Comparison of ENCODE assay signal across 14 cellular contexts in genomic region chr2:37149626-37150322, GRCh38. TPM values are rescaled to one million over a fixed set of nuclear protein-coding genes. Genes with fewer than 3 reads are reported as not detected.
DNase-seq lines count a peak whose midpoint lies in the region; ATAC-seq and TF ChIP-seq lines count a peak whose summit lies in the region.
"Had no signal": no experiment of that assay in that cellular context is flagged by ENCODE, and none has a peak within 500 bp of the region (broad histone marks: within the 10 kb centered on the region; RNA-seq: fewer than 3 reads in every experiment).

No MANE protein-coding gene starts in this region.

- H3K36me3 Mint-ChIP-seq in H9 (ENCODE audit: insufficient read depth in 1 of 3, low read depth in 3 of 3) (peaks cover 20 to 53% (median 53%) of the 10 kb centered on the region in 3 experiments), memory B cell (peaks cover 38% of the 10 kb centered on the region)
- peaks cover 59% of the 10 kb centered on the region for H3K36me3 Mint-ChIP-seq in activated naive CD8-positive, alpha-beta T cell treated with anti-CD3 and anti-CD28 coated beads, Interleukin-2, amount 50 U/mL, for 24 hours (ENCODE audit: low read depth)

- no peak overlapping the region for H3K4ac ChIP-seq in H9 (ENCODE audit: low read depth, low read length)

- no peaks in the 10 kb centered on the region for H3K79me2 ChIP-seq in H9 (ENCODE audit: insufficient read depth, low read length)

- no peak overlapping the region for H2BK5ac ChIP-seq in H9 (ENCODE audit: insufficient read length, low read length)

- H3K27ac Mint-ChIP-seq in H9 (peak overlapping the region in 2 of 3 experiments; percentile 6 to 32; a peak in 2 of 7 replicates), memory B cell (peak overlapping the region; percentile 78)
- peak overlapping the region; percentile 28 for H3K27ac Mint-ChIP-seq in activated naive CD8-positive, alpha-beta T cell treated with anti-CD3 and anti-CD28 coated beads, Interleukin-2, amount 50 U/mL, for 24 hours

- no peak overlapping the region for H3K23ac ChIP-seq in H9 (ENCODE audit: insufficient read length, low read depth, low read length)

- H3K4me3 Mint-ChIP-seq in H9 (no peak overlapping the region), memory B cell (no peak overlapping the region)
- peak overlapping the region; percentile 29 for H3K4me3 Mint-ChIP-seq in activated naive CD8-positive, alpha-beta T cell treated with anti-CD3 and anti-CD28 coated beads, Interleukin-2, amount 50 U/mL, for 24 hours

- H3K9me3 Mint-ChIP-seq in H9 (no peaks in the 10 kb centered on the region), memory B cell (peaks cover 3% of the 10 kb centered on the region)
- H3K9me3 Mint-ChIP-seq in activated naive CD8-positive, alpha-beta T cell treated with anti-CD3 and anti-CD28 coated beads, Interleukin-2, amount 50 U/mL, for 24 hours, result peaks cover 2% of the 10 kb centered on the region

- H3K79me1 ChIP-seq in H9 (ENCODE audit: insufficient read depth, low read depth, low read length, poor library complexity, severe bottlenecking), result peaks cover 5% of the 10 kb centered on the region

- no peak overlapping the region for H2BK12ac ChIP-seq in H9 (ENCODE audit: insufficient read length, low read depth, low read length)

- H4K91ac ChIP-seq in H9 (ENCODE audit: insufficient read length, low read depth, low read length), result no peak overlapping the region

- H3K27me3 ChIP-seq in A673 (replicated peaks; ENCODE audit: insufficient read depth, low read depth, low read length, poor library complexity), result no peaks in the 10 kb centered on the region
- H3K27me3 ChIP-seq in H9 (ENCODE audit: insufficient read depth, low read length), result no peaks in the 10 kb centered on the region
- H3K27me3 ChIP-seq in adrenal gland, result no peaks in the 10 kb centered on the region
- H3K27me3 ChIP-seq: sigmoid colon had no signal

- DNase-seq in A673 (ENCODE audit: low spot score), result peak; percentile 22
- no peak for DNase-seq in H9
- DNase-seq in activated naive CD8-positive, alpha-beta T cell treated with anti-CD3 and anti-CD28 coated beads, Interleukin-2, amount 50 U/mL, for 24 hours, result no peak
- DNase-seq in memory B cell (ENCODE audit: low spot score in 2 of 2), result no peak
- no peak for DNase-seq in NCI-H345 (lab: John Stamatoyannopoulos, UW)
- no peak for DNase-seq in NCI-H1694 treated with DMSO at 0.1 percent for 48 hours (lab: John Stamatoyannopoulos, UW)
- DNase-seq in CD1c-positive myeloid dendritic cell (ENCODE audit: extremely low spot score), result no peak
- DNase-seq in adrenal gland, result no peak
- DNase-seq: NCI-H1105 treated with DMSO at 0.1 percent for 48 hours, NCI-H526, sigmoid colon had no signal

- no peak overlapping the region for H4K8ac ChIP-seq in H9 (replicated peaks; ENCODE audit: insufficient read length, low read depth, low read length)

- no peak overlapping the region for H3K56ac ChIP-seq in H9 (ENCODE audit: insufficient read length, low read depth, low read length)

- H3K27me3 Mint-ChIP-seq in H9 (ENCODE audit: low read depth), result no peaks in the 10 kb centered on the region
- H3K27me3 Mint-ChIP-seq in activated naive CD8-positive, alpha-beta T cell treated with anti-CD3 and anti-CD28 coated beads, Interleukin-2, amount 50 U/mL, for 24 hours, result no peaks in the 10 kb centered on the region
- no peaks in the 10 kb centered on the region for H3K27me3 Mint-ChIP-seq in memory B cell

- intact Hi-C loops in A673 (cut with micrococcal nuclease; ENCODE audit: unreplicated experiment) (no loop called here), adrenal gland (cut with DNase I) (no loop called here)

- H3K36me3 ChIP-seq in A673 (ENCODE audit: insufficient read depth, low read length, poor library complexity, severe bottlenecking) (peaks cover 32% of the 10 kb centered on the region), adrenal gland (replicated peaks in 1 of 2) (peaks cover 0 to 35% of the 10 kb centered on the region in 2 donors)

- no peak overlapping the region for H4K5ac ChIP-seq in H9 (ENCODE audit: insufficient read length, low read depth, low read length)

- TF ChIP-seq POLR2A in adrenal gland (IDR thresholded peaks at IDR 0.05), result no peak

- no peak for ATAC-seq in activated naive CD8-positive, alpha-beta T cell treated with anti-CD3 and anti-CD28 coated beads, Interleukin-2, amount 50 U/mL, for 24 hours
- peak; percentile 44 for ATAC-seq in memory B cell (ENCODE audit: low read depth)

- BruUV-seq in A673 (replicated peaks; lab: Mats Ljungman, UMichigan), result no TSS peak

- H3K9me3 ChIP-seq in A673 (ENCODE audit: low read depth, low read length, poor library complexity, severe bottlenecking), result no peaks in the 10 kb centered on the region
- H3K9me3 ChIP-seq in H9 (ENCODE audit: control insufficient read depth, low read depth, low read length), result no peaks in the 10 kb centered on the region
- H3K9me3 ChIP-seq in adrenal gland (replicated peaks in 1 of 3), result no peaks in the 10 kb centered on the region
- H3K9me3 ChIP-seq: sigmoid colon had no signal

- CTCF ChIA-PET in A673 (lab: Charles Lee), result no interaction called here

- no peak overlapping the region for H3T11ph ChIP-seq in H9 (ENCODE audit: low read length)

- H4K20me1 ChIP-seq in H9 (ENCODE audit: control insufficient read depth, insufficient read depth, insufficient read length), result no peaks in the 10 kb centered on the region

- no peak overlapping the region for H3K14ac ChIP-seq in H9 (ENCODE audit: insufficient read depth, low read length)

- no peak overlapping the region for H3K4me3 ChIP-seq in A673 (ENCODE audit: low read depth, low read length, poor library complexity, severe bottlenecking)
- no peak overlapping the region for H3K4me3 ChIP-seq in adrenal gland
- H3K4me3 ChIP-seq: sigmoid colon had no signal

- H3K27ac ChIP-seq in A673 (ENCODE audit: low read depth, low read length, poor library complexity, severe bottlenecking), result no peak overlapping the region
- H3K27ac ChIP-seq in H9 (ENCODE audit: insufficient read length, low read depth, low read length), result no peak overlapping the region
- H3K27ac ChIP-seq in adrenal gland, result no peak overlapping the region
- H3K27ac ChIP-seq: sigmoid colon had no signal

- no peaks in the 10 kb centered on the region for H3K23me2 ChIP-seq in H9 (ENCODE audit: insufficient read length, low read depth, low read length, poor library complexity, severe bottlenecking)

- no peak overlapping the region for H2BK120ac ChIP-seq in H9 (ENCODE audit: low read depth, low read length, poor library complexity, severe bottlenecking)

- WGBS in H9 (ENCODE audit: extremely low coverage, insufficient read length, low lambda C conversion rate), result no CpG with 5 or more reads among the region's 6 CpGs
- 45 to 49% (median 47%) methylated on average over 6 of the region's 6 CpGs for WGBS in adrenal gland, 4 donors

- no peak overlapping the region for H2BK15ac ChIP-seq in H9 (ENCODE audit: low read depth, low read length)

- POLR2A ChIA-PET in A673 (lab: Charles Lee; ENCODE audit: low non-redundant PET), result no interaction called here

- no peak overlapping the region for H2BK20ac ChIP-seq in H9 (ENCODE audit: low read depth, low read length, poor library complexity, severe bottlenecking)

- no peak overlapping the region for H2AFZ ChIP-seq in H9 (ENCODE audit: low read length)

- no peak overlapping the region for H3K18ac ChIP-seq in H9 (ENCODE audit: insufficient read length, low read depth, low read length)

- H3K4me1 ChIP-seq in A673 (ENCODE audit: insufficient read depth, low read length, poor library complexity, severe bottlenecking), result peaks cover 18% of the 10 kb centered on the region
- no peaks in the 10 kb centered on the region for H3K4me1 ChIP-seq in H9 (ENCODE audit: insufficient read depth, low read length)
- H3K4me1 ChIP-seq in adrenal gland (replicated peaks in 1 of 2), result peaks cover 0 to under 1% of the 10 kb centered on the region in 2 donors

- no peak overlapping the region for H2AK5ac ChIP-seq in H9 (ENCODE audit: insufficient read length, low read length)

- H3K9ac ChIP-seq in H9 (ENCODE audit: extremely low read depth, insufficient read length, low read length), result no peak overlapping the region

- no peak for TF ChIP-seq CTCF in A673 (conservative IDR thresholded peaks at IDR 0.05; ENCODE audit: low read depth, low read length)
- TF ChIP-seq CTCF in H9 (conservative IDR thresholded peaks at IDR 0.05), result no peak
- no peak for TF ChIP-seq CTCF in adrenal gland (IDR thresholded peaks at IDR 0.05)

- H3K4me2 ChIP-seq in H9 (ENCODE audit: insufficient read depth, insufficient read length, low read length), result no peak overlapping the region

- H3K4me1 Mint-ChIP-seq in H9, result peaks cover 14 to 20% of the 10 kb centered on the region in 2 experiments
- H3K4me1 Mint-ChIP-seq in activated naive CD8-positive, alpha-beta T cell treated with anti-CD3 and anti-CD28 coated beads, Interleukin-2, amount 50 U/mL, for 24 hours, result peaks cover 44% of the 10 kb centered on the region
- peaks cover 20% of the 10 kb centered on the region for H3K4me1 Mint-ChIP-seq in memory B cell

RNA-seq across cellular contexts. Expression of gene EIF2AK2, which starts 7.0 kb away (rescaled TPM):
- total RNA-seq in A673 (2021) (64.4 and 68.4 TPM in 2 replicates), H9 (2021) (54.2 and 55.7 TPM in 2 replicates), adrenal gland (10 to 100 TPM; 17.3 to 48.5 (median 35.9) TPM)
- polyA plus RNA-seq in adrenal gland, result 10 to 100 TPM in 1 of 3 donors, 1 to 10 TPM in 2; 5.6 to 35.4 (median 7.7) TPM

RNA-seq across cellular contexts. Expression of gene SULT6B1, which starts 38.7 kb away (rescaled TPM):
- total RNA-seq in A673 (2021) (not detected in 2 replicates), H9 (2021) (not detected in 2 replicates), adrenal gland (not detected)
- not detected for polyA plus RNA-seq in adrenal gland
- total RNA-seq: mucosa of gallbladder, sigmoid colon, SK-MEL-5, urinary bladder had no signal
- polyA plus RNA-seq: sigmoid colon, urinary bladder had no signal

RNA-seq across cellular contexts. Expression of gene CEBPZOS, which starts 46.5 kb away (rescaled TPM):
- 56.9 and 61.8 TPM in 2 replicates for total RNA-seq in A673 (2021)
- 0.64 and 1.5 TPM in 2 replicates for total RNA-seq in H9 (2021)
- 10 to 100 TPM; 27.9 to 84.6 (median 54.3) TPM for total RNA-seq in adrenal gland
- 100 to 1,000 TPM in 1 of 3 donors, 10 to 100 TPM in 2; 74.8 to 186 (median 90.0) TPM for polyA plus RNA-seq in adrenal gland

Comparison
In these comparisons a context has a peak if more than half of its experiments do, and no peak if none do; other contexts are left out.
1. H3K27ac Mint-ChIP-seq: peak in every context shown above with its lines; median percentile 78 in memory B cell; 28 in activated naive CD8-positive, alpha-beta T cell treated with anti-CD3 and anti-CD28 coated beads, Interleukin-2, amount 50 U/mL, for 24 hours; 19 in H9.
2. RNA of gene CEBPZOS, which starts 46.5 kb away (total RNA-seq): 56.9 to 61.8 TPM in A673 and 27.9 to 84.6 TPM in adrenal gland; 0.64 to 1.5 TPM in H9; every median in the first group is over 10 times any median in the second.